8 cellular contexts compared by ENCODE assay signal in genomic region chr12:53207042-53207441, GRCh38. TPM values are rescaled to one million over a fixed set of nuclear protein-coding genes. Genes with fewer than 3 reads are reported as not detected.
DNase-seq lines count a peak whose midpoint lies in the region; ATAC-seq lines count a peak whose summit lies in the region.

TSS of gene ITGB7 (minus strand) at chr12:53207251. CDS start at chr12:53200443, 6,808 bp downstream.

- peak within 1 kb of the TSS; percentile 83 for H3K27ac Mint-ChIP-seq in stimulated activated effector memory CD8-positive, alpha-beta T cell treated with anti-CD3 and anti-CD28 coated beads, Interleukin-12 subunit alpha, Interleukin-12 subunit beta, amount 100 ng/mL, for 72 hours

- H3K4me1 Mint-ChIP-seq in stimulated activated effector memory CD8-positive, alpha-beta T cell treated with anti-CD3 and anti-CD28 coated beads, Interleukin-12 subunit alpha, Interleukin-12 subunit beta, amount 100 ng/mL, for 72 hours = peaks cover 86% of the 10 kb centered on the region

- DNase-seq in effector CD4-positive, alpha-beta T cell = peak; percentile 60
- DNase-seq in stimulated activated effector memory CD8-positive, alpha-beta T cell treated with anti-CD3 and anti-CD28 coated beads, Interleukin-12 subunit alpha, Interleukin-12 subunit beta, amount 100 ng/mL, for 72 hours (ENCODE audit: low spot score in 2 of 2) = peak; percentile 49 to 79
- DNase-seq in hepatic stellate cell (ENCODE audit: low spot score) (no peak), NCI-H1417 (lab: John Stamatoyannopoulos, UW) (no peak), NCI-H510A treated with DMSO at 0.1 percent for 48 hours (lab: John Stamatoyannopoulos, UW) (no peak)

- H3K36me3 Mint-ChIP-seq in stimulated activated effector memory CD8-positive, alpha-beta T cell treated with anti-CD3 and anti-CD28 coated beads, Interleukin-12 subunit alpha, Interleukin-12 subunit beta, amount 100 ng/mL, for 72 hours = peaks cover 82% of the 10 kb centered on the region

- intact Hi-C loops in T-helper 2 cell treated with Interferon-gamma antibody and Interleukin-4, amounts not matched to agents 100 ng/mL and 5 ng/mL, for 36 hours (cut with micrococcal nuclease) = loop anchor here (2.0 kb wide), 1 partner anchor 88 kb away; the partner anchor contains the start of gene PFDN5

- ATAC-seq in GM18511 (IDR thresholded peaks at IDR 0.05; ENCODE audit: unreplicated experiment) (peak; percentile 55), HG02798 (IDR thresholded peaks at IDR 0.05; ENCODE audit: poor library complexity, unreplicated experiment) (peak; percentile 48)
- ATAC-seq in stimulated activated effector memory CD8-positive, alpha-beta T cell treated with anti-CD3 and anti-CD28 coated beads, Interleukin-12 subunit alpha, Interleukin-12 subunit beta, amount 100 ng/mL, for 72 hours = peak; percentile 81

- no peaks in the 10 kb centered on the region for H3K9me3 Mint-ChIP-seq in stimulated activated effector memory CD8-positive, alpha-beta T cell treated with anti-CD3 and anti-CD28 coated beads, Interleukin-12 subunit alpha, Interleukin-12 subunit beta, amount 100 ng/mL, for 72 hours

- peak within 1 kb of the TSS; percentile 85 for H3K4me3 Mint-ChIP-seq in stimulated activated effector memory CD8-positive, alpha-beta T cell treated with anti-CD3 and anti-CD28 coated beads, Interleukin-12 subunit alpha, Interleukin-12 subunit beta, amount 100 ng/mL, for 72 hours

RNA-seq across cellular contexts. Expression of gene ITGB7, which starts in this region (rescaled TPM):
- 742 and 770 TPM in 2 replicates for total RNA-seq in T-helper 2 cell treated with Interferon-gamma antibody and Interleukin-4, amounts not matched to agents 100 ng/mL and 5 ng/mL, for 36 hours

Comparison
In these comparisons a context has a peak if more than half of its experiments do, and no peak if none do; other contexts are left out.
1. DNase-seq: peak in effector CD4-positive, alpha-beta T cell (single experiment) and stimulated activated effector memory CD8-positive, alpha-beta T cell treated with anti-CD3 and anti-CD28 coated beads, Interleukin-12 subunit alpha, Interleukin-12 subunit beta, amount 100 ng/mL, for 72 hours (2 of 2); none in hepatic stellate cell (single experiment), NCI-H1417 (0 of 3) and NCI-H510A treated with DMSO at 0.1 percent for 48 hours (single experiment).
2. Peak in every context shown above with its lines, with median percentiles within 50 percentile points of each other: ATAC-seq.